ENCODE assay signal across 12 cellular contexts in the genomic region with DNA sequence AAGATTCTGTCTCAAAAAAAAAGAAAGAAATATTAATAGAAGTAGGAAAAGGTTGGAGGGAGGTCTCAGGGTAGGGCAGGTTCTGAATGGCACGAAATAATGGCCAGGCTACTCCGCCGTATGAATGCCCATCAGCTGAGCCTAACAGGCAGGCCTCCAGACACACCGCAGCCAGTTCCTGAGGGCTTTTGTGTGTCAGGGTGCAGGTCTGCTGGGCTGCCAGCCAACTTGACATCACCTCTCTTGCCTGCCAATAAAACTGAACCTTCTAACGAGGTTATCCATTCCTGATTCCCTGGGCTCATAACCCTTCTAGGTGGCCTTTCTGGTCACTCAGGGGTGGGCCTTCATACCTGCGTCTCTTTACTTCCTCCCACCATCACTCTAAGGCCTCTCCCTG. TPM values are rescaled to one million over a fixed set of nuclear protein-coding genes. Genes with fewer than 3 reads are reported as not detected.
A peak's percentile ranks its signal among the peaks of the same experiment; 100 is the strongest.
DNase-seq lines count a peak whose midpoint lies in the region; ATAC-seq and TF ChIP-seq lines count a peak whose summit lies in the region.
"Had no signal": no experiment of that assay in that cellular context is flagged by ENCODE, and none has a peak within 500 bp of the region (broad histone marks: within the 10 kb centered on the region; RNA-seq: fewer than 3 reads in every experiment).

No MANE protein-coding gene starts in this region.

- DNase-seq in NCI-H1105 treated with DMSO at 0.1 percent for 48 hours (lab: John Stamatoyannopoulos, UW) (peak; percentile 17), mammary epithelial cell (peak; percentile 16), left ventricle myocardium superior (peak; percentile 73), gastrocnemius medialis (no peak), GM19240 (ENCODE audit: insufficient read length, low spot score) (no peak), AG08395 (ENCODE audit: low spot score) (no peak), iPS-NIHi11 (ENCODE audit: low spot score) (no peak), pons (ENCODE audit: low spot score) (no peak)
- DNase-seq: CD4-positive, alpha-beta memory T cell; HCEC 1CT; tibial artery had no signal

- H3K36me3 ChIP-seq in mammary epithelial cell (ENCODE audit: insufficient read depth, low read length) (no peaks in the 10 kb centered on the region), gastrocnemius medialis (no peaks in the 10 kb centered on the region)
- H3K36me3 ChIP-seq: tibial artery had no signal

- H3K4me1 ChIP-seq in mammary epithelial cell (ENCODE audit: insufficient read depth, low read length) (peaks cover 3% of the 10 kb centered on the region), gastrocnemius medialis (peaks cover 0 to 3% of the 10 kb centered on the region in 2 donors)
- H3K4me1 ChIP-seq: parathyroid adenoma had no signal

- CTCF ChIA-PET in mammary epithelial cell (lab: Charles Lee; ENCODE audit: low non-redundant PET), result interaction anchor here (0.5 kb wide), 1 partner anchor 118 kb away, joined by 4 read pairs; no protein-coding TSS in a partner anchor

- intact Hi-C loops in mammary epithelial cell (cut with micrococcal nuclease) (no loop called here), left ventricle myocardium superior (cut with micrococcal nuclease) (no loop called here), gastrocnemius medialis (cut with DNase I; ENCODE audit: low total_unique reads) (no loop called here)

- H3K27ac ChIP-seq in mammary epithelial cell (ENCODE audit: insufficient read depth, low read depth, low read length) (no peak overlapping the region), gastrocnemius medialis (peak overlapping the region; percentile 56 to 85 (median 80))
- H3K27ac ChIP-seq: parathyroid adenoma, tibial artery had no signal

- H3K9me3 ChIP-seq in mammary epithelial cell (replicated peaks; ENCODE audit: insufficient read depth, low read length), result no peaks in the 10 kb centered on the region
- H3K9me3 ChIP-seq in gastrocnemius medialis, result no peaks in the 10 kb centered on the region
- H3K9me3 ChIP-seq: tibial artery had no signal

- no peak for TF ChIP-seq POLR2A in gastrocnemius medialis (IDR thresholded peaks at IDR 0.05)

- in situ Hi-C loops in mammary epithelial cell (cut with MboI; ENCODE audit: low sequenced_read_pairs in 2 of 2), result no loop called here
- in situ Hi-C loops in gastrocnemius medialis (cut with MboI; ENCODE audit: low sequenced_read_pairs in 4 of 4), result no loop called here

- BruUV-seq in mammary epithelial cell (replicated peaks; lab: Mats Ljungman, UMichigan), result no TSS peak

- H2AFZ ChIP-seq in mammary epithelial cell (ENCODE audit: low read depth, low read length), result no peak overlapping the region
- H2AFZ ChIP-seq: parathyroid adenoma had no signal

- ATAC-seq in left ventricle myocardium superior (peak; percentile 48), gastrocnemius medialis (no peak)

- no peaks in the 10 kb centered on the region for H3K79me2 ChIP-seq in mammary epithelial cell (ENCODE audit: insufficient read depth, low read length)
- H3K79me2 ChIP-seq: parathyroid adenoma had no signal

- no peak overlapping the region for H3K4me2 ChIP-seq in mammary epithelial cell (ENCODE audit: insufficient read depth, low read depth, low read length)

- H4K20me1 ChIP-seq in mammary epithelial cell (ENCODE audit: insufficient read depth, low read length), result no peaks in the 10 kb centered on the region

- dilution Hi-C loops in mammary epithelial cell (cut with HindIII; ENCODE audit: low sequenced_read_pairs), result no loop called here

- TF ChIP-seq CTCF in mammary epithelial cell (conservative IDR thresholded peaks at IDR 0.05 in 1 of 2, IDR thresholded peaks at IDR 0.05 in 1 of 2; ENCODE audit: extremely low read depth in 1 of 2, insufficient read depth in 1 of 2, low read depth in 1 of 2, low read length in 2 of 2), result no peak
- no peak for TF ChIP-seq CTCF in gastrocnemius medialis (IDR thresholded peaks at IDR 0.05 in 4 of 5, conservative IDR thresholded peaks at IDR 0.05 in 1 of 5)

- H3K4me3 ChIP-seq in mammary epithelial cell (replicated peaks in 1 of 3; ENCODE audit: insufficient read depth in 1 of 3, low read depth in 2 of 3, low read length in 3 of 3) (no peak overlapping the region), gastrocnemius medialis (peak overlapping the region in 1 of 4 donors; percentile 61)
- H3K4me3 ChIP-seq: tibial artery had no signal

- 75% methylated on average over 5 of the region's 6 CpGs for WGBS in mammary epithelial cell (ENCODE audit: low coverage, missing lambda C conversion rate)

- no peak overlapping the region for H3K9ac ChIP-seq in mammary epithelial cell (ENCODE audit: insufficient read depth, low read length)
- H3K9ac ChIP-seq: parathyroid adenoma had no signal

- H3K27me3 ChIP-seq in mammary epithelial cell (ENCODE audit: insufficient read depth, low read length) (no peaks in the 10 kb centered on the region), gastrocnemius medialis (no peaks in the 10 kb centered on the region)

RNA-seq across cellular contexts. Expression of a gene that starts 3.0 kb away (rescaled TPM):
- total RNA-seq in mammary epithelial cell, result 1 to 10 TPM in 1 of 2 donors, under 1 TPM in 1; 0.83 to 1.3 TPM
- 0.53 TPM for polyA plus RNA-seq in mammary epithelial cell
- polyA minus RNA-seq in mammary epithelial cell, result not detected
- total RNA-seq in left ventricle myocardium superior, result 151 TPM
- total RNA-seq in gastrocnemius medialis, result 100 to 1,000 TPM in 3 of 4 donors, 10 to 100 TPM in 1; 65.6 to 179 (median 123) TPM

RNA-seq across cellular contexts. Expression of a gene that starts 15.9 kb away (rescaled TPM):
- total RNA-seq in mammary epithelial cell (100 to 1,000 TPM in 1 of 2 donors, 10 to 100 TPM in 1; 68.0 to 122 TPM), left ventricle myocardium superior (41.1 TPM), gastrocnemius medialis (1 to 10 TPM; 1.1 to 9.1 (median 3.3) TPM)
- 114 TPM for polyA plus RNA-seq in mammary epithelial cell
- polyA minus RNA-seq in mammary epithelial cell, result 48.4 TPM

RNA-seq across cellular contexts. Expression of a gene that starts 32.4 kb away (rescaled TPM):
- total RNA-seq in mammary epithelial cell (10 to 100 TPM; 11.2 to 28.5 TPM), left ventricle myocardium superior (9.7 TPM), gastrocnemius medialis (10 to 100 TPM in 1 of 4 donors, 1 to 10 TPM in 3; 7.1 to 10.3 (median 8.3) TPM)
- polyA plus RNA-seq in mammary epithelial cell, result 33.6 TPM
- 18.6 TPM for polyA minus RNA-seq in mammary epithelial cell

RNA-seq across cellular contexts. Expression of a gene that starts 32.5 kb away (rescaled TPM):
- total RNA-seq in mammary epithelial cell (100 to 1,000 TPM in 1 of 2 donors, 10 to 100 TPM in 1; 94.7 to 156 TPM), left ventricle myocardium superior (198 TPM), gastrocnemius medialis (100 to 1,000 TPM; 106 to 200 (median 128) TPM)
- 163 TPM for polyA plus RNA-seq in mammary epithelial cell
- polyA minus RNA-seq in mammary epithelial cell, result 119 TPM

Comparison
In these comparisons a context has a peak if more than half of its experiments do, and no peak if none do; other contexts are left out.
1. DNase-seq: peak in NCI-H1105 treated with DMSO at 0.1 percent for 48 hours (single experiment), mammary epithelial cell (single experiment) and left ventricle myocardium superior (single experiment); none in gastrocnemius medialis (0 of 2), GM19240 (single experiment), AG08395 (single experiment), iPS-NIHi11 (single experiment) and pons (single experiment).
2. RNA of a gene that starts 3.0 kb away (total RNA-seq): 151 TPM in left ventricle myocardium superior (single experiment) and 65.6 to 179 TPM in gastrocnemius medialis; 0.83 to 1.3 TPM in mammary epithelial cell; every median in the first group is over 10 times any median in the second.